Comparison of ENCODE assay signal across 15 cellular contexts in genomic region chr6:95094751-95095150, GRCh38.
DNase-seq lines count a peak whose midpoint lies in the region; ATAC-seq and TF ChIP-seq lines count a peak whose summit lies in the region.
"Had no signal": no experiment of that assay in that cellular context is flagged by ENCODE, and none has a peak within 500 bp of the region (broad histone marks: within the 10 kb centered on the region; RNA-seq: fewer than 3 reads in every experiment).

No MANE protein-coding gene starts in this region.

- no peak for ATAC-seq in body of pancreas
- ATAC-seq in left colon, result no peak

- 37 to 47% methylated on average over 2 of the region's 2 CpGs for WGBS in body of pancreas, 2 donors

- no peak for TF ChIP-seq CTCF in Calu3 (IDR thresholded peaks at IDR 0.05; ENCODE audit: unreplicated experiment)
- no peak for TF ChIP-seq CTCF in astrocyte of the spinal cord (IDR thresholded peaks at IDR 0.05; ENCODE audit: low read depth, low read length)
- TF ChIP-seq CTCF in body of pancreas (IDR thresholded peaks at IDR 0.05), result no peak

- H3K36me3 ChIP-seq in body of pancreas (replicated peaks in 1 of 2; ENCODE audit: insufficient read depth in 1 of 2, low read depth in 2 of 2), result no peaks in the 10 kb centered on the region

- H3K4me1 ChIP-seq in body of pancreas, result no peaks in the 10 kb centered on the region

- no peaks in the 10 kb centered on the region for H3K27me3 Mint-ChIP-seq in Calu3 (ENCODE audit: unreplicated experiment)
- H3K27me3 Mint-ChIP-seq: activated naive CD8-positive, alpha-beta T cell; CD4-positive, CD25-positive, alpha-beta regulatory T cell had no signal

- H3K4me3 ChIP-seq in astrocyte of the spinal cord (ENCODE audit: low read depth, low read length), result no peak overlapping the region
- no peak overlapping the region for H3K4me3 ChIP-seq in body of pancreas

- no peaks in the 10 kb centered on the region for H3K9me3 ChIP-seq in body of pancreas

- in situ Hi-C loops in astrocyte of the spinal cord (cut with HindIII; ENCODE audit: low sequenced_read_pairs), result no loop called here

- no peaks in the 10 kb centered on the region for H3K36me3 Mint-ChIP-seq in Calu3 (ENCODE audit: insufficient read depth, unreplicated experiment)
- H3K36me3 Mint-ChIP-seq: activated naive CD8-positive, alpha-beta T cell; CD4-positive, CD25-positive, alpha-beta regulatory T cell had no signal

- TF ChIP-seq POLR2A in body of pancreas (IDR thresholded peaks at IDR 0.05), result no peak

- CTCF ChIA-PET in Calu3 (lab: Charles Lee), result interaction anchor here (1.0 kb wide), 1 partner anchor 9 kb away, joined by 3 read pairs; no protein-coding TSS in a partner anchor

- no TSS peak for BruUV-seq in Calu3 (replicated peaks; lab: Mats Ljungman, UMichigan)

- peak overlapping the region; percentile 44 for H3K4me3 Mint-ChIP-seq in Calu3 (ENCODE audit: low read depth, unreplicated experiment)
- H3K4me3 Mint-ChIP-seq: activated naive CD8-positive, alpha-beta T cell; CD4-positive, CD25-positive, alpha-beta regulatory T cell; T-helper 2 cell treated with Interferon-gamma antibody and Interleukin-4, amounts not matched to agents 5 μg/mL and 100 μg/mL, for 36 hours had no signal

- peaks cover 17% of the 10 kb centered on the region for H3K4me1 Mint-ChIP-seq in Calu3 (ENCODE audit: low read depth, unreplicated experiment)
- H3K4me1 Mint-ChIP-seq: CD4-positive, CD25-positive, alpha-beta regulatory T cell had no signal

- DNase-seq in Calu3 (no peak), LHCN-M2 (ENCODE audit: low read depth) (peak; percentile 48), astrocyte of the spinal cord (ENCODE audit: low read depth, low spot score) (peak; percentile 71), kidney tubule cell (ENCODE audit: low spot score) (peak; percentile 73), body of pancreas (no peak), left colon (no peak), NCI-H2081 (lab: John Stamatoyannopoulos, UW) (no peak), NCI-H2227 treated with DMSO at 0.1 percent for 48 hours (lab: John Stamatoyannopoulos, UW) (no peak)
- DNase-seq: CD4-positive, CD25-positive, alpha-beta regulatory T cell; effector CD8-positive, alpha-beta T cell; midbrain; NCI-H1436 treated with DMSO at 0.1 percent for 48 hours had no signal

- intact Hi-C loops in Calu3 (cut with micrococcal nuclease; ENCODE audit: unreplicated experiment) (loop anchor here (5.0 kb wide), 1 partner anchor 88 kb away; no protein-coding TSS in a partner anchor), body of pancreas (cut with DNase I) (no loop called here), left colon (cut with DNase I, micrococcal nuclease) (no loop called here)

- H3K27ac Mint-ChIP-seq in Calu3 (ENCODE audit: unreplicated experiment), result peak overlapping the region; percentile 86
- H3K27ac Mint-ChIP-seq: activated naive CD8-positive, alpha-beta T cell; CD4-positive, CD25-positive, alpha-beta regulatory T cell; T-helper 2 cell treated with Interferon-gamma antibody and Interleukin-4, amounts not matched to agents 5 μg/mL and 100 μg/mL, for 36 hours had no signal

- no peaks in the 10 kb centered on the region for H3K9me3 Mint-ChIP-seq in Calu3 (ENCODE audit: low read depth, unreplicated experiment)
- H3K9me3 Mint-ChIP-seq: T-helper 2 cell treated with Interferon-gamma antibody and Interleukin-4, amounts not matched to agents 5 μg/mL and 100 μg/mL, for 36 hours had no signal

- no peak overlapping the region for H3K27ac ChIP-seq in body of pancreas
- H3K27ac ChIP-seq: HL-60 had no signal

- peaks cover 0 to 5% of the 10 kb centered on the region in 2 donors for H3K27me3 ChIP-seq in body of pancreas

Comparison
In these comparisons a context has a peak if more than half of its experiments do, and no peak if none do; other contexts are left out.
1. DNase-seq: peak in LHCN-M2 (single experiment), astrocyte of the spinal cord (single experiment) and kidney tubule cell (single experiment); none in Calu3 (single experiment), body of pancreas (0 of 4), left colon (0 of 2), NCI-H2081 (0 of 2) and NCI-H2227 treated with DMSO at 0.1 percent for 48 hours (single experiment).